In the genomic region with DNA sequence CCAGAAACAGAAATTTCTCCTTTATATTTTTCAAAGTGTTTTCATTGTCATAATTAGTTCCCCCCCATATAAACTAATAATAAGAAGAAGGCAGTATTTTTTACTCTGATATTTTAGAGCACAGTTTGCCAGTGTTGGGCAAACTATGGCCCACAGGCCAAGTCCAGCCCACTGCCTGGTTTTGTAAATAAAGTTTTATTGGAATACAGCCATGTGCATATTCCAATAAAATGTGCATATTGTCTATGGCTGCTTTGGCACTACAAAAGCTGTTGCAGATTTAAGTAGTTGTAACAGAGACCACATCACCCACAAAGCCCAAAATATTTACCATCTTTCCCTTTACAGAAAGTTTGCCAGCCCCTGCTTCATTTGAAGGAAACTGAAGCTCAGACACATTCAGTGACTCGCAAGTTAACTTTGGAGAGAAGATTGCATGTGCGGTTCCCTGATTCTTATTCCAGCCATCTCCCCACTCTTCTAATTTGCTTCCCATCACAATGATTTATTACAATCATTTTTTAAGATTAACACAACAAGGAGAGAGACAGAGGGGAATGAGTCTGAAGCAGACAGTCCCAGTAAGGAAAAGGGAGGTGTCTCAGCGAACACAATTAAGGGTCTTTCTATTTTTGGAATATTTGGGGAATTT, we compare ENCODE assay signal across 22 cellular contexts. TPM values are rescaled to one million over a fixed set of nuclear protein-coding genes. Genes with fewer than 3 reads are reported as not detected.
A peak's percentile ranks its signal among the peaks of the same experiment; 100 is the strongest.
DNase-seq lines count a peak whose midpoint lies in the region; ATAC-seq and TF ChIP-seq lines count a peak whose summit lies in the region.
"Had no signal": no experiment of that assay in that cellular context is flagged by ENCODE, and none has a peak within 500 bp of the region (broad histone marks: within the 10 kb centered on the region; RNA-seq: fewer than 3 reads in every experiment).

No MANE protein-coding gene starts in this region.

- no peaks in the 10 kb centered on the region for H3K9me2 ChIP-seq in OCI-LY7 (ENCODE audit: insufficient read depth, low read length)

- intact Hi-C loops in OCI-LY7 (cut with micrococcal nuclease; ENCODE audit: unreplicated experiment): no loop called here

- TF ChIP-seq CTCF in foreskin fibroblast (IDR thresholded peaks at IDR 0.05; ENCODE audit: low read depth, low read length) (no peak), OCI-LY7 (conservative IDR thresholded peaks at IDR 0.05; ENCODE audit: low read length) (no peak)

- H3K4me1 Mint-ChIP-seq in CD4-positive, CD25-positive, alpha-beta regulatory T cell: peaks cover 45 to 83% (median 65%) of the 10 kb centered on the region in 4 donors
- H3K4me1 Mint-ChIP-seq in naive thymus-derived CD8-positive, alpha-beta T cell: peaks cover 46 to 82% (median 73%) of the 10 kb centered on the region in 4 donors

- H3K9me3 Mint-ChIP-seq in CD4-positive, CD25-positive, alpha-beta regulatory T cell: no peaks in the 10 kb centered on the region
- no peaks in the 10 kb centered on the region for H3K9me3 Mint-ChIP-seq in naive thymus-derived CD8-positive, alpha-beta T cell
- H3K9me3 Mint-ChIP-seq: activated CD4-positive, alpha-beta memory T cell treated with anti-CD3 and anti-CD28 coated beads for 36 hours; H9; stimulated activated naive CD8-positive, alpha-beta T cell treated with anti-CD3 and anti-CD28 coated beads, Interleukin-15, Interleukin-2, amounts not matched to agents 100 ng/mL and 50 ng/mL, for 24 hours had no signal

- peaks cover 18% of the 10 kb centered on the region for H3K36me3 ChIP-seq in CD4-positive, CD25-positive, alpha-beta regulatory T cell (ENCODE audit: control insufficient read depth, insufficient read depth, low read length)
- peaks cover 96% of the 10 kb centered on the region for H3K36me3 ChIP-seq in OCI-LY7 (ENCODE audit: insufficient read depth, low read length)
- H3K36me3 ChIP-seq: WERI-Rb-1 had no signal

- H3K4me1 ChIP-seq in CD4-positive, CD25-positive, alpha-beta regulatory T cell (ENCODE audit: control insufficient read depth, insufficient read depth, low read length, poor library complexity, severe bottlenecking): peaks cover 49% of the 10 kb centered on the region
- H3K4me1 ChIP-seq in OCI-LY7 (ENCODE audit: insufficient read depth, low read length, poor library complexity, severe bottlenecking): peaks cover 53% of the 10 kb centered on the region

- no peak overlapping the region for H3K27ac ChIP-seq in CD4-positive, CD25-positive, alpha-beta regulatory T cell (ENCODE audit: insufficient read depth, low read length, poor library complexity, severe bottlenecking)
- H3K27ac ChIP-seq in OCI-LY7 (ENCODE audit: low read depth, low read length, poor library complexity, severe bottlenecking): no peak overlapping the region
- H3K27ac ChIP-seq: WERI-Rb-1 had no signal

- no peak for DNase-seq in CD4-positive, CD25-positive, alpha-beta regulatory T cell
- DNase-seq in GM03348 (ENCODE audit: low spot score) (peak; percentile 10), astrocyte of the hippocampus (ENCODE audit: low read depth, low spot score) (peak; percentile 50), DMS53 treated with DMSO at 0.1 percent for 48 hours (lab: John Stamatoyannopoulos, UW; ENCODE audit: unreplicated experiment) (no peak), foreskin fibroblast (no peak), NCI-H82 (lab: John Stamatoyannopoulos, UW) (no peak), OCI-LY7 (ENCODE audit: low spot score) (no peak)
- DNase-seq in naive thymus-derived CD8-positive, alpha-beta T cell: no peak
- DNase-seq: activated CD4-positive, alpha-beta memory T cell treated with anti-CD3 and anti-CD28 coated beads for 36 hours; activated T-cell treated with anti-CD3 and anti-CD28 coated beads, Interleukin-2, amount 50 U/mL, for 48 hours; central memory CD4-positive, alpha-beta T cell; H9; heart right ventricle; NCI-H146; NCI-H748 treated with DMSO at 0.1 percent for 48 hours; PC-3; posterior cingulate gyrus; SIG-M5; stimulated activated CD4-positive, alpha-beta T cell treated with anti-CD3 and anti-CD28 coated beads, Interleukin-2, amount 100 ng/mL, for 24 hours; T-helper 17 cell; WERI-Rb-1 had no signal

- no TSS peak for BruUV-seq in OCI-LY7 (replicated peaks; lab: Mats Ljungman, UMichigan)

- no peaks in the 10 kb centered on the region for H4K20me1 ChIP-seq in OCI-LY7 (ENCODE audit: insufficient read depth, low read length)

- H3K9me3 ChIP-seq in CD4-positive, CD25-positive, alpha-beta regulatory T cell (ENCODE audit: control insufficient read depth in 2 of 2, low read length in 2 of 2): no peaks in the 10 kb centered on the region
- H3K9me3 ChIP-seq in OCI-LY7 (ENCODE audit: low read length): no peaks in the 10 kb centered on the region
- H3K9me3 ChIP-seq: heart right ventricle had no signal

- ATAC-seq in CD4-positive, CD25-positive, alpha-beta regulatory T cell (ENCODE audit: low read depth in 2 of 2): no peak
- no peak for ATAC-seq in naive thymus-derived CD8-positive, alpha-beta T cell
- ATAC-seq: PC-3, T-helper 17 cell had no signal

- H3K4me3 ChIP-seq in CD4-positive, CD25-positive, alpha-beta regulatory T cell (ENCODE audit: low read depth, low read length): no peak overlapping the region
- H3K4me3 ChIP-seq in foreskin fibroblast (ENCODE audit: low read depth in 1 of 2, low read length in 2 of 2) (no peak overlapping the region), OCI-LY7 (ENCODE audit: low read depth, low read length, poor library complexity, severe bottlenecking) (no peak overlapping the region)
- H3K4me3 ChIP-seq: heart right ventricle had no signal

- POLR2A ChIA-PET in naive thymus-derived CD8-positive, alpha-beta T cell (lab: Charles Lee): interaction anchor here (0.7 to 0.8 kb wide), 3 partner anchors 17 to 33 kb away, joined by 3 read pairs; no protein-coding TSS in a partner anchor
- POLR2A ChIA-PET in OCI-LY7 (lab: Charles Lee): no interaction called here

- H3K27ac Mint-ChIP-seq in CD4-positive, CD25-positive, alpha-beta regulatory T cell: peak overlapping the region in 2 of 3 donors; percentile 52 to 85
- H3K27ac Mint-ChIP-seq in naive thymus-derived CD8-positive, alpha-beta T cell: peak overlapping the region in 9 of 10 donors; percentile 56 to 85 (median 71)
- H3K27ac Mint-ChIP-seq: activated CD4-positive, alpha-beta memory T cell treated with anti-CD3 and anti-CD28 coated beads for 36 hours; H9 had no signal

- no peak overlapping the region for H3K4me2 ChIP-seq in OCI-LY7 (ENCODE audit: low read length)

- no peak overlapping the region for H2AFZ ChIP-seq in OCI-LY7 (ENCODE audit: low read length)

- no peaks in the 10 kb centered on the region for H3K27me3 ChIP-seq in CD4-positive, CD25-positive, alpha-beta regulatory T cell (ENCODE audit: control insufficient read depth, insufficient read depth, low read length)
- H3K27me3 ChIP-seq: heart right ventricle had no signal

- peaks cover 15% of the 10 kb centered on the region for H3K36me3 Mint-ChIP-seq in CD4-positive, CD25-positive, alpha-beta regulatory T cell
- peaks cover 0 to 10% (median 2%) of the 10 kb centered on the region in 3 donors for H3K36me3 Mint-ChIP-seq in naive thymus-derived CD8-positive, alpha-beta T cell

- CTCF ChIA-PET in OCI-LY7 (lab: Charles Lee; ENCODE audit: unreplicated experiment): interaction anchor here (0.6 kb wide), 1 partner anchor 30 kb away, joined by 3 read pairs; no protein-coding TSS in a partner anchor

- H3K27me3 Mint-ChIP-seq in CD4-positive, CD25-positive, alpha-beta regulatory T cell: no peaks in the 10 kb centered on the region
- no peaks in the 10 kb centered on the region for H3K27me3 Mint-ChIP-seq in naive thymus-derived CD8-positive, alpha-beta T cell
- H3K27me3 Mint-ChIP-seq: activated CD4-positive, alpha-beta memory T cell treated with anti-CD3 and anti-CD28 coated beads for 36 hours; stimulated activated naive CD8-positive, alpha-beta T cell treated with anti-CD3 and anti-CD28 coated beads, Interleukin-15, Interleukin-2, amounts not matched to agents 100 ng/mL and 50 ng/mL, for 24 hours; T-helper 17 cell had no signal

- peaks cover 99% of the 10 kb centered on the region for H3K79me2 ChIP-seq in OCI-LY7 (ENCODE audit: insufficient read depth, low read depth, low read length)

- H3K4me3 Mint-ChIP-seq in CD4-positive, CD25-positive, alpha-beta regulatory T cell: no peak overlapping the region
- H3K4me3 Mint-ChIP-seq in naive thymus-derived CD8-positive, alpha-beta T cell: peak overlapping the region in 3 of 10 donors; percentile 9 to 47 (median 23)
- H3K4me3 Mint-ChIP-seq: activated CD4-positive, alpha-beta memory T cell treated with anti-CD3 and anti-CD28 coated beads for 36 hours; H9; stimulated activated naive CD8-positive, alpha-beta T cell treated with anti-CD3 and anti-CD28 coated beads, Interleukin-15, Interleukin-2, amounts not matched to agents 100 ng/mL and 50 ng/mL, for 24 hours; T-helper 17 cell had no signal

RNA-seq across cellular contexts. Expression of a gene that starts 48.9 kb away (rescaled TPM):
- total RNA-seq in CD4-positive, CD25-positive, alpha-beta regulatory T cell: 110 TPM
- polyA plus RNA-seq in CD4-positive, CD25-positive, alpha-beta regulatory T cell: 100 to 1,000 TPM in 2 of 4 donors, 10 to 100 TPM in 2; 87.1 to 111 (median 97.5) TPM
- 10 to 100 TPM; 61.4 to 61.8 TPM for total RNA-seq in naive thymus-derived CD8-positive, alpha-beta T cell
- 10 to 100 TPM; 35.3 to 44.2 (median 36.8) TPM for polyA plus RNA-seq in naive thymus-derived CD8-positive, alpha-beta T cell
- total RNA-seq in OCI-LY7 (2014; rRNA removed; shearing (Covaris generic)): 76.6 and 81.8 TPM in 2 replicates
- total RNA-seq in OCI-LY7 (2022): 138 and 152 TPM in 2 replicates

Comparison
In these comparisons a context has a peak if more than half of its experiments do, and no peak if none do; other contexts are left out.
1. DNase-seq: peak in GM03348 (single experiment) and astrocyte of the hippocampus (single experiment); none in CD4-positive, CD25-positive, alpha-beta regulatory T cell (0 of 3), naive thymus-derived CD8-positive, alpha-beta T cell (0 of 10), DMS53 treated with DMSO at 0.1 percent for 48 hours (single experiment), foreskin fibroblast (0 of 2), NCI-H82 (single experiment) and OCI-LY7 (single experiment).